Comparison of ENCODE assay signal across 1 cellular context in genomic region chr5:181098642-181099452, GRCh38.
TF ChIP-seq lines count a peak whose summit lies in the region.

No MANE protein-coding gene starts in this region.

TF ChIP-seq in GM23338, 12 proteins besides CTCF, POLR2A, EP300 and RAD21 (continued from another document):
- TF ChIP-seq ZNF462 (CRISPR knock-in tag; IDR thresholded peaks at IDR 0.05) = no peak
- TF ChIP-seq, protein P1, sequence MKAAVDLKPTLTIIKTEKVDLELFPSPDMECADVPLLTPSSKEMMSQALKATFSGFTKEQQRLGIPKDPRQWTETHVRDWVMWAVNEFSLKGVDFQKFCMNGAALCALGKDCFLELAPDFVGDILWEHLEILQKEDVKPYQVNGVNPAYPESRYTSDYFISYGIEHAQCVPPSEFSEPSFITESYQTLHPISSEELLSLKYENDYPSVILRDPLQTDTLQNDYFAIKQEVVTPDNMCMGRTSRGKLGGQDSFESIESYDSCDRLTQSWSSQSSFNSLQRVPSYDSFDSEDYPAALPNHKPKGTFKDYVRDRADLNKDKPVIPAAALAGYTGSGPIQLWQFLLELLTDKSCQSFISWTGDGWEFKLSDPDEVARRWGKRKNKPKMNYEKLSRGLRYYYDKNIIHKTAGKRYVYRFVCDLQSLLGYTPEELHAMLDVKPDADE (IDR thresholded peaks at IDR 0.05) = no peak
- no peak for TF ChIP-seq JUNB (IDR thresholded peaks at IDR 0.05; ENCODE audit: unreplicated experiment)
- no peak for TF ChIP-seq NANOG (IDR thresholded peaks at IDR 0.05; ENCODE audit: borderline replicate concordance)
- TF ChIP-seq POLR2AphosphoS5 (IDR thresholded peaks at IDR 0.05; ENCODE audit: low read depth) = no peak
- TF ChIP-seq STAT1 (IDR thresholded peaks at IDR 0.05; ENCODE audit: unreplicated experiment) = no peak
- TF ChIP-seq EZH2phosphoT487 (IDR thresholded peaks at IDR 0.05; ENCODE audit: unreplicated experiment) = no peak
TF ChIP-seq in GM23338: peak in this region for 0.
